Comparison of ENCODE assay signal across 13 cellular contexts in the genomic region with DNA sequence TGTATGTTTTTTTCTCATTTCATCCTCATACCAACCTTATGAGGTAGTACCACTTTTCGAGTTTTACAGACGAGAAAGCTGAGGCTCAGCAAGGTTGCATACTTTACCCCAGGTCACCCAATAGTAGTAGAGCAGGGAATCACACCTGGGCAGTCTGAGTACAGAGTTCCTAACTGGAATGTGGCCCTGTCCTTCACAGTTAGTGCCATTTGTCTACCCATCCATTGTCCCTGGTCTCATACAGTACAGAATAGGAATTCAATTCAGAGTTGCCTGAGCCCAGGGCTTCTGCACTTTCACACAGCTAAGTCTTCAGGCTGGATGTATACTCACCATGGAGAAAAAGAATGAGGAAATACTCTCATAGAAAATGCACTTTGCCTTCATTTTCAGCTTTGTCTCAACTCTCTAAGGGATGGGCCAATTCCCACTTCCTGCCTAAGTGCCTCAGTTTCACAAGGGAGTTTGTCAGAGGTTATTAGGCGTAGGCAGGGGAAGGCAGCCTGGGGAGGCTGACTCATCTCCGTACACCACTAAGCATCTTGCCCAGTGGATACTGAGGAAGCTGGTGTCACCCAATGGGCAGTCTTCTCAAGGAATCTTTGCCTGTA.
DNase-seq lines count a peak whose midpoint lies in the region; ATAC-seq and TF ChIP-seq lines count a peak whose summit lies in the region.
"Had no signal": no experiment of that assay in that cellular context is flagged by ENCODE, and none has a peak within 500 bp of the region (broad histone marks: within the 10 kb centered on the region; RNA-seq: fewer than 3 reads in every experiment).

No MANE protein-coding gene starts in this region.

- in situ Hi-C loops in Caki2 (cut with HindIII; ENCODE audit: low pct_unique_long_range_greater_than_20kb, low sequenced_read_pairs) = no loop called here

- H3K4me1 ChIP-seq in naive thymus-derived CD4-positive, alpha-beta T cell (ENCODE audit: control insufficient read depth in 2 of 2, insufficient read depth in 2 of 2, low read length in 2 of 2) = no peaks in the 10 kb centered on the region
- H3K4me1 ChIP-seq in sigmoid colon = no peaks in the 10 kb centered on the region

- no peak overlapping the region for H3K4me3 ChIP-seq in naive thymus-derived CD4-positive, alpha-beta T cell (ENCODE audit: low read length)
- no peak overlapping the region for H3K4me3 ChIP-seq in sigmoid colon
- H3K4me3 ChIP-seq: tibial artery had no signal

- intact Hi-C loops in dendritic cell treated with granulocyte-macrophage colony-stimulating factor and Interleukin-4, amounts not matched to agents 40 ng/mL and 50 ng/mL, for 4 days (cut with micrococcal nuclease) = loop anchor here (5.0 kb wide), 1 partner anchor 101 kb away; the partner anchor contains the start of gene FNDC3B
- intact Hi-C loops in naive thymus-derived CD4-positive, alpha-beta T cell (cut with micrococcal nuclease) = no loop called here
- intact Hi-C loops in posterior cingulate gyrus (cut with DNase I) = no loop called here
- intact Hi-C loops in sigmoid colon (cut with DNase I) = no loop called here

- 88 to 89% methylated on average over 4 of the region's 4 CpGs for WGBS in sigmoid colon, 2 donors

- no peak for TF ChIP-seq CTCF in sigmoid colon (IDR thresholded peaks at IDR 0.05)

- ATAC-seq in naive thymus-derived CD4-positive, alpha-beta T cell = peak; percentile 86

- H3K27me3 Mint-ChIP-seq in dendritic cell treated with granulocyte-macrophage colony-stimulating factor and Interleukin-4, amounts not matched to agents 40 ng/mL and 50 ng/mL, for 4 days = no peaks in the 10 kb centered on the region
- peaks cover 0 to 14% (median 0%) of the 10 kb centered on the region in 5 donors for H3K27me3 Mint-ChIP-seq in naive thymus-derived CD4-positive, alpha-beta T cell

- peak overlapping the region; percentile 63 for H3K27ac Mint-ChIP-seq in dendritic cell treated with granulocyte-macrophage colony-stimulating factor and Interleukin-4, amounts not matched to agents 40 ng/mL and 50 ng/mL, for 4 days
- no peak overlapping the region for H3K27ac Mint-ChIP-seq in naive thymus-derived CD4-positive, alpha-beta T cell

- TF ChIP-seq POLR2A in sigmoid colon (IDR thresholded peaks at IDR 0.05) = no peak

- H3K27ac ChIP-seq in naive thymus-derived CD4-positive, alpha-beta T cell (ENCODE audit: low read depth, low read length) = no peak overlapping the region
- H3K27ac ChIP-seq in sigmoid colon = no peak overlapping the region
- H3K27ac ChIP-seq: tibial artery had no signal

- CTCF ChIA-PET in naive thymus-derived CD4-positive, alpha-beta T cell (lab: Charles Lee) = no interaction called here

- H3K4me1 Mint-ChIP-seq in dendritic cell treated with granulocyte-macrophage colony-stimulating factor and Interleukin-4, amounts not matched to agents 40 ng/mL and 50 ng/mL, for 4 days (ENCODE audit: low read depth) = peaks cover 59% of the 10 kb centered on the region
- H3K4me1 Mint-ChIP-seq in naive thymus-derived CD4-positive, alpha-beta T cell = peaks cover 0 to 7% (median 0%) of the 10 kb centered on the region in 7 donors

- DNase-seq in Caki2 (ENCODE audit: low read depth) (peak; percentile 83), MV-4-11 (lab: John Stamatoyannopoulos, UW) (peak; percentile 90), posterior cingulate gyrus (no peak), sigmoid colon (no peak), NCI-H146 treated with DMSO at 0.1 percent for 48 hours (lab: John Stamatoyannopoulos, UW; ENCODE audit: unreplicated experiment) (no peak), HuH-7.5 (ENCODE audit: low spot score) (no peak)
- no peak for DNase-seq in naive thymus-derived CD4-positive, alpha-beta T cell
- DNase-seq: activated T-cell treated with anti-CD3 and anti-CD28 coated beads, Interleukin-2, amount 50 U/mL, for 48 hours; DMS53; effector memory CD4-positive, alpha-beta T cell; NCI-H1417 treated with DMSO at 0.1 percent for 48 hours; tibial artery had no signal

- no peaks in the 10 kb centered on the region for H3K36me3 ChIP-seq in naive thymus-derived CD4-positive, alpha-beta T cell (ENCODE audit: control insufficient read depth in 2 of 3, insufficient read depth in 3 of 3, low read length in 3 of 3)
- no peaks in the 10 kb centered on the region for H3K36me3 ChIP-seq in sigmoid colon
- H3K36me3 ChIP-seq: tibial artery had no signal

- H3K36me3 Mint-ChIP-seq in dendritic cell treated with granulocyte-macrophage colony-stimulating factor and Interleukin-4, amounts not matched to agents 40 ng/mL and 50 ng/mL, for 4 days (ENCODE audit: low read depth) = no peaks in the 10 kb centered on the region
- H3K36me3 Mint-ChIP-seq in naive thymus-derived CD4-positive, alpha-beta T cell = no peaks in the 10 kb centered on the region

- H3K27me3 ChIP-seq in naive thymus-derived CD4-positive, alpha-beta T cell (ENCODE audit: control insufficient read depth in 2 of 2, insufficient read depth in 2 of 2, low read length in 2 of 2) = no peaks in the 10 kb centered on the region
- no peaks in the 10 kb centered on the region for H3K27me3 ChIP-seq in sigmoid colon
- H3K27me3 ChIP-seq: tibial artery had no signal

- POLR2A ChIA-PET in naive thymus-derived CD4-positive, alpha-beta T cell (lab: Charles Lee) = no interaction called here

- TF ChIP-seq EP300 in sigmoid colon (IDR thresholded peaks at IDR 0.05) = no peak

- no peaks in the 10 kb centered on the region for H3K9me3 Mint-ChIP-seq in dendritic cell treated with granulocyte-macrophage colony-stimulating factor and Interleukin-4, amounts not matched to agents 40 ng/mL and 50 ng/mL, for 4 days
- H3K9me3 Mint-ChIP-seq in naive thymus-derived CD4-positive, alpha-beta T cell = no peaks in the 10 kb centered on the region

- H3K4me3 Mint-ChIP-seq in dendritic cell treated with granulocyte-macrophage colony-stimulating factor and Interleukin-4, amounts not matched to agents 40 ng/mL and 50 ng/mL, for 4 days = peak overlapping the region; percentile 23
- H3K4me3 Mint-ChIP-seq in naive thymus-derived CD4-positive, alpha-beta T cell = no peak overlapping the region

- no peaks in the 10 kb centered on the region for H3K9me3 ChIP-seq in naive thymus-derived CD4-positive, alpha-beta T cell (ENCODE audit: control insufficient read depth in 2 of 3, low read length in 3 of 3)
- H3K9me3 ChIP-seq in sigmoid colon = no peaks in the 10 kb centered on the region
- H3K9me3 ChIP-seq: tibial artery had no signal

Comparison
In these comparisons a context has a peak if more than half of its experiments do, and no peak if none do; other contexts are left out.
1. DNase-seq: peak in Caki2 (single experiment) and MV-4-11 (single experiment); none in naive thymus-derived CD4-positive, alpha-beta T cell (0 of 9), posterior cingulate gyrus (0 of 10), sigmoid colon (single experiment), NCI-H146 treated with DMSO at 0.1 percent for 48 hours (single experiment) and HuH-7.5 (single experiment).